In genomic region chr10:12633776-12634390, GRCh38 we compare ENCODE assay signal across 15 cellular contexts.
A peak's percentile ranks its signal among the peaks of the same experiment; 100 is the strongest.
DNase-seq lines count a peak whose midpoint lies in the region; ATAC-seq lines count a peak whose summit lies in the region.
"Had no signal": no experiment of that assay in that cellular context is flagged by ENCODE, and none has a peak within 500 bp of the region (broad histone marks: within the 10 kb centered on the region; RNA-seq: fewer than 3 reads in every experiment).

No MANE protein-coding gene starts in this region.

- DNase-seq in NCI-H510A (lab: John Stamatoyannopoulos, UW): peak; percentile 23
- DNase-seq in NCI-H510A treated with DMSO at 0.1 percent for 48 hours (lab: John Stamatoyannopoulos, UW): no peak
- DNase-seq in NCI-H2171 treated with DMSO at 0.1 percent for 48 hours (lab: John Stamatoyannopoulos, UW): peak; percentile 83
- peak; percentile 39 for DNase-seq in left kidney (ENCODE audit: low read depth, low spot score)
- DNase-seq in Ammon's horn (ENCODE audit: low spot score): no peak
- DNase-seq in germinal center (ENCODE audit: low spot score): no peak
- DNase-seq: activated CD4-positive, alpha-beta T cell treated with anti-CD3 and anti-CD28 coated beads for 4 hours; activated naive CD8-positive, alpha-beta T cell treated with anti-CD3 and anti-CD28 coated beads, Interleukin-2, amount 10 ng/mL, durations not matched to agents 7 days and 5 days; dermis blood vessel endothelial cell; left ventricle myocardium inferior; SIG-M5; T1000 had no signal

- ATAC-seq in GM18498 (IDR thresholded peaks at IDR 0.05; ENCODE audit: unreplicated experiment) (peak; percentile 60), GM21381 (IDR thresholded peaks at IDR 0.05; ENCODE audit: unreplicated experiment) (no peak)
- ATAC-seq: gastroesophageal sphincter had no signal

Comparison
In these comparisons a context has a peak if more than half of its experiments do, and no peak if none do; other contexts are left out.
1. DNase-seq: peak in NCI-H510A (single experiment), NCI-H2171 treated with DMSO at 0.1 percent for 48 hours (single experiment) and left kidney (single experiment); none in NCI-H510A treated with DMSO at 0.1 percent for 48 hours (single experiment), Ammon's horn (single experiment) and germinal center (single experiment).